Comparison of ENCODE assay signal across 36 cellular contexts in the genomic region with DNA sequence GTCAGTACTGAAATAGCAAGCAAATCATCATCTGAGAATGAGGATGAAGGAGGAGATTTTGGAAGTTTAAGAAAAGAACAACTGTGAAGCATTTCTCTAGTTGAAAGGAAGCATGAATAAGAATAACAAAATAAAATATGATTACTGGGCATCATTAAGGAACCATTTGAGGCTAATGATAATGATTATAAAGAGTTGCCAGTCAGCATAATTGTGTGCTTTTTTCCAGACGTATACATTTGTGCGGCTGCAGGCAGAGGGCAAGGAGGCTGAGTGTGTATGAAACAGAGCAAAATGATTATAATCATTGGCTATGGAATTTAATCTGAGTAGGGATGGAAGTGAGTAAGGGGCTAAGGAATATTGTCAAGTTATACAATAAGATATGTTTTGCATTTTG.
"Had no signal": no experiment of that assay in that cellular context is flagged by ENCODE, and none has a peak within 500 bp of the region (broad histone marks: within the 10 kb centered on the region; RNA-seq: fewer than 3 reads in every experiment).

No MANE protein-coding gene starts in this region.

- H3K9me3 ChIP-seq: MG63 had no signal

- H3K4me3 ChIP-seq: MG63 had no signal

- H3K27me3 ChIP-seq: MG63 had no signal

- H3K36me3 ChIP-seq: MG63 had no signal

- DNase-seq: Karpas-422, Kasumi-1, MG63, MM.1S, MV-4-11, NCI-H1048, NCI-H1092, NCI-H1092 treated with DMSO at 0.1 percent for 48 hours, NCI-H1105, NCI-H1105 treated with DMSO at 0.1 percent for 48 hours, NCI-H1417, NCI-H1417 treated with DMSO at 0.1 percent for 48 hours, NCI-H1436, NCI-H1436 treated with DMSO at 0.1 percent for 48 hours, NCI-H146, NCI-H1694, NCI-H1694 treated with DMSO at 0.1 percent for 48 hours, NCI-H187, NCI-H187 treated with DMSO at 0.1 percent for 48 hours, NCI-H1930, NCI-H2029, NCI-H2029 treated with DMSO at 0.1 percent for 48 hours, NCI-H2081, NCI-H2081 treated with DMSO at 0.1 percent for 48 hours, NCI-H2107, NCI-H2171, NCI-H2171 treated with DMSO at 0.1 percent for 48 hours, NCI-H2227 treated with DMSO at 0.1 percent for 48 hours, NCI-H226, NCI-H345, NCI-H446, NCI-H446 treated with DMSO at 0.1 percent for 48 hours, NCI-H510A, NCI-H510A treated with DMSO at 0.1 percent for 48 hours, NCI-H524, NCI-H524 treated with DMSO at 0.1 percent for 48 hours had no signal
